In genomic region chr2:200417389-200417788, GRCh38 we compare ENCODE assay signal across 17 cellular contexts.
"Had no signal": no experiment of that assay in that cellular context is flagged by ENCODE, and none has a peak within 500 bp of the region (broad histone marks: within the 10 kb centered on the region; RNA-seq: fewer than 3 reads in every experiment).

No MANE protein-coding gene starts in this region.

- H3K4me3 ChIP-seq: tibial nerve, vagina had no signal

- H3K9me3 ChIP-seq: tibial nerve, vagina had no signal

- H3K27ac ChIP-seq: epithelial cell of prostate, tibial nerve, vagina had no signal

- DNase-seq: activated B cell treated with CpG ODN at 0.5 μM for 24 hours; activated CD4-positive, alpha-beta memory T cell treated with anti-CD3 and anti-CD28 coated beads, Interleukin-2, amount 10 ng/mL, durations not matched to agents 7 days and 5 days; activated CD4-positive, alpha-beta T cell treated with anti-CD3 and anti-CD28 coated beads for 48 hours; activated CD8-positive, alpha-beta memory T cell treated with anti-CD3 and anti-CD28 coated beads, Interleukin-2, amount 10 ng/mL, durations not matched to agents 7 days and 5 days; amniotic stem cell; dermis blood vessel endothelial cell; foreskin fibroblast; hippocampal formation; naive B cell; nucleus accumbens; posterior cingulate gyrus; retina; stimulated activated CD4-positive, alpha-beta T cell treated with anti-CD3 and anti-CD28 coated beads, Interleukin-2, amount 100 ng/mL, for 24 hours had no signal

- H3K4me1 ChIP-seq: tibial nerve, vagina had no signal

- ATAC-seq: activated CD8-positive, alpha-beta memory T cell treated with anti-CD3 and anti-CD28 coated beads, Interleukin-2, amount 10 ng/mL, durations not matched to agents 7 days and 5 days; left lobe of liver had no signal

- H3K27me3 ChIP-seq: tibial nerve, vagina had no signal
